In genomic region chr20:7879883-7880282, GRCh38 we compare ENCODE assay signal across 12 cellular contexts.
DNase-seq lines count a peak whose midpoint lies in the region; ATAC-seq and TF ChIP-seq lines count a peak whose summit lies in the region.
"Had no signal": no experiment of that assay in that cellular context is flagged by ENCODE, and none has a peak within 500 bp of the region (broad histone marks: within the 10 kb centered on the region; RNA-seq: fewer than 3 reads in every experiment).

No MANE protein-coding gene starts in this region.

- no peak overlapping the region for H3K4me3 Mint-ChIP-seq in activated T-helper 1 cell treated with anti-CD3 and anti-CD28 coated beads, Interleukin-12 subunit alpha, Interleukin-12 subunit beta, Interleukin-2, Interleukin-4 antibody, amounts not matched to agents 30 ng/mL and 10 ng/mL and 1 ng/mL, durations not matched to agents 14 hours and 24 hours and 36 hours
- H3K4me3 Mint-ChIP-seq: activated CD4-positive, alpha-beta T cell treated with anti-CD3 and anti-CD28 coated beads, Interleukin-2, amount 10 ng/mL, durations not matched to agents 24 days and 14 days; CD4-positive, CD25-positive, alpha-beta regulatory T cell had no signal

- H3K27ac Mint-ChIP-seq in activated T-helper 1 cell treated with anti-CD3 and anti-CD28 coated beads, Interleukin-12 subunit alpha, Interleukin-12 subunit beta, Interleukin-2, Interleukin-4 antibody, amounts not matched to agents 30 ng/mL and 10 ng/mL and 1 ng/mL, durations not matched to agents 14 hours and 24 hours and 36 hours = no peak overlapping the region
- H3K27ac Mint-ChIP-seq: activated CD4-positive, alpha-beta T cell treated with anti-CD3 and anti-CD28 coated beads, Interleukin-2, amount 10 ng/mL, durations not matched to agents 24 days and 14 days; CD4-positive, CD25-positive, alpha-beta regulatory T cell had no signal

- no peaks in the 10 kb centered on the region for H3K27me3 Mint-ChIP-seq in activated T-helper 1 cell treated with anti-CD3 and anti-CD28 coated beads, Interleukin-12 subunit alpha, Interleukin-12 subunit beta, Interleukin-2, Interleukin-4 antibody, amounts not matched to agents 30 ng/mL and 10 ng/mL and 1 ng/mL, durations not matched to agents 14 hours and 24 hours and 36 hours (ENCODE audit: insufficient read depth)
- H3K27me3 Mint-ChIP-seq: activated CD4-positive, alpha-beta T cell treated with anti-CD3 and anti-CD28 coated beads, Interleukin-2, amount 10 ng/mL, durations not matched to agents 24 days and 14 days had no signal

- H3K9me3 ChIP-seq in left lung = no peaks in the 10 kb centered on the region
- H3K9me3 ChIP-seq: esophagus muscularis mucosa had no signal

- peak; percentile 65 for DNase-seq in AG08396 (ENCODE audit: low spot score)
- DNase-seq in cardiac fibroblast (ENCODE audit: low read depth in 2 of 2) = peak; percentile 15 to 62
- no peak for DNase-seq in left lung
- no peak for DNase-seq in SIG-M5 (lab: John Stamatoyannopoulos, UW)
- DNase-seq in activated T-helper 1 cell treated with anti-CD3 and anti-CD28 coated beads, Interleukin-12 subunit alpha, Interleukin-12 subunit beta, Interleukin-2, Interleukin-4 antibody, amounts not matched to agents 30 ng/mL and 10 ng/mL and 1 ng/mL, durations not matched to agents 14 hours and 24 hours and 36 hours (ENCODE audit: low spot score) = no peak
- no peak for DNase-seq in activated CD4-positive, alpha-beta T cell treated with anti-CD3 and anti-CD28 coated beads, Interleukin-2, amount 50 U/mL, for 4 hours
- DNase-seq: activated CD4-positive, alpha-beta T cell treated with anti-CD3 and anti-CD28 coated beads, Interleukin-2, amount 10 ng/mL, durations not matched to agents 24 days and 14 days; CD4-positive, CD25-positive, alpha-beta regulatory T cell; left ventricle myocardium superior had no signal

- no peaks in the 10 kb centered on the region for H3K4me1 Mint-ChIP-seq in activated T-helper 1 cell treated with anti-CD3 and anti-CD28 coated beads, Interleukin-12 subunit alpha, Interleukin-12 subunit beta, Interleukin-2, Interleukin-4 antibody, amounts not matched to agents 30 ng/mL and 10 ng/mL and 1 ng/mL, durations not matched to agents 14 hours and 24 hours and 36 hours (ENCODE audit: low read depth)
- H3K4me1 Mint-ChIP-seq: CD4-positive, CD25-positive, alpha-beta regulatory T cell had no signal

- no peak overlapping the region for H3K27ac ChIP-seq in left lung
- H3K27ac ChIP-seq: esophagus muscularis mucosa had no signal

- TF ChIP-seq CTCF in cardiac fibroblast (IDR thresholded peaks at IDR 0.05; ENCODE audit: low read depth, low read length) = no peak
- no peak for TF ChIP-seq CTCF in left lung (IDR thresholded peaks at IDR 0.05)

- H3K36me3 Mint-ChIP-seq in activated T-helper 1 cell treated with anti-CD3 and anti-CD28 coated beads, Interleukin-12 subunit alpha, Interleukin-12 subunit beta, Interleukin-2, Interleukin-4 antibody, amounts not matched to agents 30 ng/mL and 10 ng/mL and 1 ng/mL, durations not matched to agents 14 hours and 24 hours and 36 hours (ENCODE audit: low read depth) = no peaks in the 10 kb centered on the region
- H3K36me3 Mint-ChIP-seq: CD4-positive, CD25-positive, alpha-beta regulatory T cell had no signal

- intact Hi-C loops in left lung (cut with DNase I) = no loop called here
- intact Hi-C loops in activated T-helper 1 cell treated with anti-CD3 and anti-CD28 coated beads, Interleukin-12 subunit alpha, Interleukin-12 subunit beta, Interleukin-2, Interleukin-4 antibody, amounts not matched to agents 30 ng/mL and 10 ng/mL and 1 ng/mL, durations not matched to agents 14 hours and 24 hours and 36 hours (cut with micrococcal nuclease) = no loop called here

- H3K4me3 ChIP-seq in cardiac fibroblast (replicated peaks in 1 of 2; ENCODE audit: low read depth in 2 of 2, low read length in 2 of 2) (no peak overlapping the region), left lung (no peak overlapping the region)
- H3K4me3 ChIP-seq: esophagus muscularis mucosa had no signal

- H3K4me1 ChIP-seq in left lung = no peaks in the 10 kb centered on the region

- ATAC-seq in GM19463 (IDR thresholded peaks at IDR 0.05; ENCODE audit: unreplicated experiment) (peak; percentile 75), HG03520 (IDR thresholded peaks at IDR 0.05; ENCODE audit: unreplicated experiment) (peak; percentile 59), left lung (no peak)
- ATAC-seq: left ventricle myocardium superior had no signal

- no peaks in the 10 kb centered on the region for H3K27me3 ChIP-seq in left lung
- H3K27me3 ChIP-seq: esophagus muscularis mucosa had no signal

- no peaks in the 10 kb centered on the region for H3K9me3 Mint-ChIP-seq in activated T-helper 1 cell treated with anti-CD3 and anti-CD28 coated beads, Interleukin-12 subunit alpha, Interleukin-12 subunit beta, Interleukin-2, Interleukin-4 antibody, amounts not matched to agents 30 ng/mL and 10 ng/mL and 1 ng/mL, durations not matched to agents 14 hours and 24 hours and 36 hours
- H3K9me3 Mint-ChIP-seq: activated CD4-positive, alpha-beta T cell treated with anti-CD3 and anti-CD28 coated beads, Interleukin-2, amount 10 ng/mL, durations not matched to agents 24 days and 14 days had no signal

- H3K36me3 ChIP-seq in left lung = no peaks in the 10 kb centered on the region
- H3K36me3 ChIP-seq: esophagus muscularis mucosa had no signal

Comparison
In these comparisons a context has a peak if more than half of its experiments do, and no peak if none do; other contexts are left out.
1. DNase-seq: peak in AG08396 (single experiment) and cardiac fibroblast (2 of 2); none in left lung (0 of 2), SIG-M5 (single experiment), activated T-helper 1 cell treated with anti-CD3 and anti-CD28 coated beads, Interleukin-12 subunit alpha, Interleukin-12 subunit beta, Interleukin-2, Interleukin-4 antibody, amounts not matched to agents 30 ng/mL and 10 ng/mL and 1 ng/mL, durations not matched to agents 14 hours and 24 hours and 36 hours (single experiment) and activated CD4-positive, alpha-beta T cell treated with anti-CD3 and anti-CD28 coated beads, Interleukin-2, amount 50 U/mL, for 4 hours (0 of 2).